In the genomic region with DNA sequence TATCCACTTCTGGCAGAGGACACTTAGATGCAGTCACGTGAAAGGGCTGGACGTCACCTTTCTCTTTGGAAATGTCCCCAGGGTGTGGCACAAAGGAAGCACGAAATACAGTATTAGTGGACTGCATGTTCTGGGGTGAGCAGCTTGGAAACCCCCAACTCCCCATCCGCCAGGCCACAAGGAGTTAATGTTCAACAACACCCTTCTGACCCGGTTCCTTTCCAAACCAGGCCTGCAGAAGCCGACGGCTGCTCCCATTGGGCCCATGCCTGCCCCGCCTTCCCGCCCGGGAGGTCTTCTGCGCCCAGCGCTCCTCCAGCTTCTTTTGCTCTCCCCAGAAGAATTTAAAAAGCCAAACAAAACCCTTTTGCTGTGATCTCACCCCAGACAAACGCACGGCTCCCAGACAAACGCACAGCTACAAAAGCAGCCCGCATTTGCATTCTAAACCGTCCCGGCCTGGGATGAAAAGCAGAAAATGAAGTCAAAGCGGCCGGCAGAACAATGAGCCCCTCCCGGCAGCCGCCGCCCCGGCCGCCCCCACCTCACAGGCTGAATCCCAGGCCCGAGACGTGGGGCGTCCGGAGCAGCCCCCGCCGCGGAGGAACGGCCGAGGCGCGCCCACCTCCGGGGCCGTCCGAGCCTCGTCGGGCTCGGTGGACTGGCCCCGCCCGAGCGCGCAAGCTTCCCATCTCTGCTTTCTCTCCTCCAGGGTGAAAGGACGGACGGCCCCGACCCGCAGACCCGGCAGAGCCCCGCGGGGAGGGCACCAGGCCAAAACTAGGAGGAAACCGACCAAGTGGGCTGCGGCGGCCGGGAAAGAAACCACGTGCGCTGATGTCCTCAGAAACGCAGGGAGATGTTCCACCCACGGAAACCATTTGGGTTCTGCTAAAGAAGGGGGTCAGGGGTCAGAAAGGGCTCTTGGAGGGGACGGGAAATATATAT, we compare ENCODE assay signal across 8 cellular contexts.
DNase-seq lines count a peak whose midpoint lies in the region; ATAC-seq and TF ChIP-seq lines count a peak whose summit lies in the region.

No MANE protein-coding gene starts in this region.

- CTCF ChIA-PET in BJ (lab: Yijun Ruan, JAX), result interaction anchor here (1.2 to 1.5 kb wide), 2 partner anchors 9 to 30 kb away, joined by 3 read pairs; no protein-coding TSS in a partner anchor

- H3K4me3 ChIP-seq in BJ (ENCODE audit: low read depth, low read length) (peak overlapping the region; percentile 49), muscle layer of colon (ENCODE audit: low read depth in 1 of 2, low read length in 2 of 2) (peak overlapping the region; percentile 63 to 71)

- peak overlapping the region; percentile 88 for H3K27ac ChIP-seq in muscle layer of colon (ENCODE audit: low read depth, low read length)

- peak overlapping the region; percentile 34 for H3K9ac ChIP-seq in muscle layer of colon (ENCODE audit: low read length)

- ATAC-seq in HG03457 (IDR thresholded peaks at IDR 0.05; ENCODE audit: unreplicated experiment) (no peak), HG03139 (IDR thresholded peaks at IDR 0.05; ENCODE audit: unreplicated experiment) (no peak)

- no peaks in the 10 kb centered on the region for H3K9me3 ChIP-seq in muscle layer of colon (ENCODE audit: low read length)

- no peaks in the 10 kb centered on the region for H3K27me3 ChIP-seq in BJ (ENCODE audit: control insufficient read depth, insufficient read depth, low read length)
- H3K27me3 ChIP-seq in muscle layer of colon (ENCODE audit: control insufficient read depth in 1 of 2, insufficient read depth in 2 of 2, low read length in 2 of 2), result no peaks in the 10 kb centered on the region

- H3K36me3 ChIP-seq in BJ (ENCODE audit: control insufficient read depth, insufficient read depth, low read length), result no peaks in the 10 kb centered on the region; the same call in 1 of the 2 replicates
- no peaks in the 10 kb centered on the region for H3K36me3 ChIP-seq in muscle layer of colon (ENCODE audit: insufficient read depth, low read length)

- POLR2A ChIA-PET in BJ (lab: Charles Lee), result interaction anchor here (0.7 kb wide), 1 partner anchor 1420 kb away, joined by 4 read pairs; no protein-coding TSS in a partner anchor

- DNase-seq in BJ (ENCODE audit: low read depth) (no peak), NCI-H510A treated with DMSO at 0.1 percent for 48 hours (lab: John Stamatoyannopoulos, UW) (peak; percentile 22), fibroblast of peridontal ligament (ENCODE audit: extremely low read depth) (peak; percentile 80), COLO668 (lab: John Stamatoyannopoulos, UW; ENCODE audit: unreplicated experiment) (no peak)
- DNase-seq in activated CD4-positive, CD25-positive, alpha-beta regulatory T cell (lab: John Stamatoyannopoulos, UW), result no peak

- peaks cover 6% of the 10 kb centered on the region for H3K4me1 ChIP-seq in muscle layer of colon (ENCODE audit: insufficient read depth, low read length)

- no peak for TF ChIP-seq CTCF in BJ (IDR thresholded peaks at IDR 0.05; ENCODE audit: insufficient read depth, low read depth, low read length)

Comparison
In these comparisons a context has a peak if more than half of its experiments do, and no peak if none do; other contexts are left out.
1. DNase-seq: peak in NCI-H510A treated with DMSO at 0.1 percent for 48 hours (single experiment) and fibroblast of peridontal ligament (single experiment); none in BJ (single experiment), activated CD4-positive, CD25-positive, alpha-beta regulatory T cell (0 of 4) and COLO668 (single experiment).